Comparison of ENCODE assay signal across 1 cellular context in the genomic region with DNA sequence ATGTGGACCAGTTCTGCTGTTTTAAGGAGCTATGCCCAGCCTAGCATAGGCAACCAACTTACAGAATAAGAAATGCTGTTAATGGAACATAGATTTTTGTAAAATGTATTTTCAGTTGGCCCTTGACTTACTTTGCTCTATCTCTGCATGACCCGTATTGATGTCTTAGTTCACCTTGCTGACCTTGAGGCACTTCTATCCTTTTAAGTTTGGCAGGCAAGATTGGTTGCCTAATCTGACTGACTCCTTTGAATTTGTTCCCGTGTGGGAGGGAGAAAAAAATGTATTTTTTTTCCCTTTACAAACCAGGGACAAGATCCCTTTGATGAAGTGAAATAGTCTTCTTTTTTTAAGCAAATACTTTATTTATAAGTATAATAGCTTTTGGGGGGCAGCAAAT.
TF ChIP-seq lines count a peak whose summit lies in the region.

No MANE protein-coding gene starts in this region.

TF ChIP-seq in HepG2, 621 proteins besides CTCF, POLR2A, EP300 and RAD21 (continued from another document and continues in another):
- TF ChIP-seq, protein P1, sequence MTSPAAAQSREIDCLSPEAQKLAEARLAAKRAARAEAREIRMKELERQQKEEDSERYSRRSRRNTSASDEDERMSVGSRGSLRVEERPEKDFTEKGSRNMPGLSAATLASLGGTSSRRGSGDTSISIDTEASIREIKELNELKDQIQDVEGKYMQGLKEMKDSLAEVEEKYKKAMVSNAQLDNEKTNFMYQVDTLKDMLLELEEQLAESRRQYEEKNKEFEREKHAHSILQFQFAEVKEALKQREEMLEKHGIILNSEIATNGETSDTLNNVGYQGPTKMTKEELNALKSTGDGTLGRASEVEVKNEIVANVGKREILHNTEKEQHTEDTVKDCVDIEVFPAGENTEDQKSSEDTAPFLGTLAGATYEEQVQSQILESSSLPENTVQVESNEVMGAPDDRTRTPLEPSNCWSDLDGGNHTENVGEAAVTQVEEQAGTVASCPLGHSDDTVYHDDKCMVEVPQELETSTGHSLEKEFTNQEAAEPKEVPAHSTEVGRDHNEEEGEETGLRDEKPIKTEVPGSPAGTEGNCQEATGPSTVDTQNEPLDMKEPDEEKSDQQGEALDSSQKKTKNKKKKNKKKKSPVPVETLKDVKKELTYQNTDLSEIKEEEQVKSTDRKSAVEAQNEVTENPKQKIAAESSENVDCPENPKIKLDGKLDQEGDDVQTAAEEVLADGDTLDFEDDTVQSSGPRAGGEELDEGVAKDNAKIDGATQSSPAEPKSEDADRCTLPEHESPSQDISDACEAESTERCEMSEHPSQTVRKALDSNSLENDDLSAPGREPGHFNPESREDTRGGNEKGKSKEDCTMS (CRISPR knock-in tag; conservative IDR thresholded peaks at IDR 0.05) = no peak
- no peak for TF ChIP-seq ZNF776 (CRISPR knock-in tag; IDR thresholded peaks at IDR 0.05)
- TF ChIP-seq ZNF430 (CRISPR knock-in tag; IDR thresholded peaks at IDR 0.05) = no peak
- no peak for TF ChIP-seq TRAFD1 (CRISPR knock-in tag; IDR thresholded peaks at IDR 0.05; ENCODE audit: borderline replicate concordance)
- no peak for TF ChIP-seq ESRRA (CRISPR knock-in tag; IDR thresholded peaks at IDR 0.05; ENCODE audit: low read depth)
- TF ChIP-seq RXRA (CRISPR knock-in tag; IDR thresholded peaks at IDR 0.05) = peak; percentile 70; the same call in 1 of the 2 replicates
- TF ChIP-seq ZNF431 (CRISPR knock-in tag; IDR thresholded peaks at IDR 0.05; ENCODE audit: borderline replicate concordance, low read depth) = no peak
- TF ChIP-seq, protein P2, sequence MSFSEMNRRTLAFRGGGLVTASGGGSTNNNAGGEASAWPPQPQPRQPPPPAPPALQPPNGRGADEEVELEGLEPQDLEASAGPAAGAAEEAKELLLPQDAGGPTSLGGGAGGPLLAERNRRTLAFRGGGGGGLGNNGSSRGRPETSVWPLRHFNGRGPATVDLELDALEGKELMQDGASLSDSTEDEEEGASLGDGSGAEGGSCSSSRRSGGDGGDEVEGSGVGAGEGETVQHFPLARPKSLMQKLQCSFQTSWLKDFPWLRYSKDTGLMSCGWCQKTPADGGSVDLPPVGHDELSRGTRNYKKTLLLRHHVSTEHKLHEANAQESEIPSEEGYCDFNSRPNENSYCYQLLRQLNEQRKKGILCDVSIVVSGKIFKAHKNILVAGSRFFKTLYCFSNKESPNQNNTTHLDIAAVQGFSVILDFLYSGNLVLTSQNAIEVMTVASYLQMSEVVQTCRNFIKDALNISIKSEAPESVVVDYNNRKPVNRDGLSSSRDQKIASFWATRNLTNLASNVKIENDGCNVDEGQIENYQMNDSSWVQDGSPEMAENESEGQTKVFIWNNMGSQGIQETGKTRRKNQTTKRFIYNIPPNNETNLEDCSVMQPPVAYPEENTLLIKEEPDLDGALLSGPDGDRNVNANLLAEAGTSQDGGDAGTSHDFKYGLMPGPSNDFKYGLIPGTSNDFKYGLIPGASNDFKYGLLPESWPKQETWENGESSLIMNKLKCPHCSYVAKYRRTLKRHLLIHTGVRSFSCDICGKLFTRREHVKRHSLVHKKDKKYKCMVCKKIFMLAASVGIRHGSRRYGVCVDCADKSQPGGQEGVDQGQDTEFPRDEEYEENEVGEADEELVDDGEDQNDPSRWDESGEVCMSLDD (CRISPR knock-in tag; IDR thresholded peaks at IDR 0.05; ENCODE audit: borderline replicate concordance) = no peak
- TF ChIP-seq SYNCRIP (IDR thresholded peaks at IDR 0.05; ENCODE audit: insufficient read depth, low read depth, low read length) = no peak
- TF ChIP-seq, protein P3, sequence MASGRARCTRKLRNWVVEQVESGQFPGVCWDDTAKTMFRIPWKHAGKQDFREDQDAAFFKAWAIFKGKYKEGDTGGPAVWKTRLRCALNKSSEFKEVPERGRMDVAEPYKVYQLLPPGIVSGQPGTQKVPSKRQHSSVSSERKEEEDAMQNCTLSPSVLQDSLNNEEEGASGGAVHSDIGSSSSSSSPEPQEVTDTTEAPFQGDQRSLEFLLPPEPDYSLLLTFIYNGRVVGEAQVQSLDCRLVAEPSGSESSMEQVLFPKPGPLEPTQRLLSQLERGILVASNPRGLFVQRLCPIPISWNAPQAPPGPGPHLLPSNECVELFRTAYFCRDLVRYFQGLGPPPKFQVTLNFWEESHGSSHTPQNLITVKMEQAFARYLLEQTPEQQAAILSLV (CRISPR knock-in tag; IDR thresholded peaks at IDR 0.05; ENCODE audit: borderline replicate concordance) = no peak
- no peak for TF ChIP-seq ZFP37 (CRISPR knock-in tag; IDR thresholded peaks at IDR 0.05; ENCODE audit: borderline replicate concordance)
- no peak for TF ChIP-seq MAZ (IDR thresholded peaks at IDR 0.05; ENCODE audit: borderline replicate concordance, low read depth, low read length)
- TF ChIP-seq MAZ (CRISPR knock-in tag; IDR thresholded peaks at IDR 0.05; ENCODE audit: low read depth) = no peak
- no peak for TF ChIP-seq TOPORS (CRISPR knock-in tag; IDR thresholded peaks at IDR 0.05)
- TF ChIP-seq ZFP90 (CRISPR knock-in tag; IDR thresholded peaks at IDR 0.05; ENCODE audit: borderline replicate concordance) = no peak
- TF ChIP-seq, protein P4, sequence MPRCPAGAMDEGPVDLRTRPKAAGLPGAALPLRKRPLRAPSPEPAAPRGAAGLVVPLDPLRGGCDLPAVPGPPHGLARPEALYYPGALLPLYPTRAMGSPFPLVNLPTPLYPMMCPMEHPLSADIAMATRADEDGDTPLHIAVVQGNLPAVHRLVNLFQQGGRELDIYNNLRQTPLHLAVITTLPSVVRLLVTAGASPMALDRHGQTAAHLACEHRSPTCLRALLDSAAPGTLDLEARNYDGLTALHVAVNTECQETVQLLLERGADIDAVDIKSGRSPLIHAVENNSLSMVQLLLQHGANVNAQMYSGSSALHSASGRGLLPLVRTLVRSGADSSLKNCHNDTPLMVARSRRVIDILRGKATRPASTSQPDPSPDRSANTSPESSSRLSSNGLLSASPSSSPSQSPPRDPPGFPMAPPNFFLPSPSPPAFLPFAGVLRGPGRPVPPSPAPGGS (CRISPR knock-in tag; IDR thresholded peaks at IDR 0.05) = no peak
- no peak for TF ChIP-seq TSC22D2 (CRISPR knock-in tag; IDR thresholded peaks at IDR 0.05; ENCODE audit: borderline replicate concordance)
- TF ChIP-seq, protein P5, sequence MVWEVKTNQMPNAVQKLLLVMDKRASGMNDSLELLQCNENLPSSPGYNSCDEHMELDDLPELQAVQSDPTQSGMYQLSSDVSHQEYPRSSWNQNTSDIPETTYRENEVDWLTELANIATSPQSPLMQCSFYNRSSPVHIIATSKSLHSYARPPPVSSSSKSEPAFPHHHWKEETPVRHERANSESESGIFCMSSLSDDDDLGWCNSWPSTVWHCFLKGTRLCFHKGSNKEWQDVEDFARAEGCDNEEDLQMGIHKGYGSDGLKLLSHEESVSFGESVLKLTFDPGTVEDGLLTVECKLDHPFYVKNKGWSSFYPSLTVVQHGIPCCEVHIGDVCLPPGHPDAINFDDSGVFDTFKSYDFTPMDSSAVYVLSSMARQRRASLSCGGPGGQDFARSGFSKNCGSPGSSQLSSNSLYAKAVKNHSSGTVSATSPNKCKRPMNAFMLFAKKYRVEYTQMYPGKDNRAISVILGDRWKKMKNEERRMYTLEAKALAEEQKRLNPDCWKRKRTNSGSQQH (CRISPR knock-in tag; IDR thresholded peaks at IDR 0.05; ENCODE audit: low read depth) = no peak
- TF ChIP-seq TRIM24 (CRISPR knock-in tag; IDR thresholded peaks at IDR 0.05) = no peak
- no peak for TF ChIP-seq HHEX (CRISPR knock-in tag; IDR thresholded peaks at IDR 0.05)
- TF ChIP-seq, protein P6, sequence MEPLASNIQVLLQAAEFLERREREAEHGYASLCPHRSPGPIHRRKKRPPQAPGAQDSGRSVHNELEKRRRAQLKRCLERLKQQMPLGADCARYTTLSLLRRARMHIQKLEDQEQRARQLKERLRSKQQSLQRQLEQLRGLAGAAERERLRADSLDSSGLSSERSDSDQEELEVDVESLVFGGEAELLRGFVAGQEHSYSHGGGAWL (CRISPR knock-in tag; IDR thresholded peaks at IDR 0.05) = no peak
- TF ChIP-seq MEF2D (CRISPR knock-in tag; IDR thresholded peaks at IDR 0.05) = no peak
- no peak for TF ChIP-seq ZSCAN25 (CRISPR knock-in tag; IDR thresholded peaks at IDR 0.05)
- TF ChIP-seq CEBPB (IDR thresholded peaks at IDR 0.05; ENCODE audit: borderline replicate concordance, low read depth, low read length) = no peak
- peak; percentile 98 for TF ChIP-seq ISL2 (CRISPR knock-in tag; IDR thresholded peaks at IDR 0.05)
- TF ChIP-seq ZNF784 (CRISPR knock-in tag; IDR thresholded peaks at IDR 0.05; ENCODE audit: borderline replicate concordance) = no peak
- TF ChIP-seq RAD51 (IDR thresholded peaks at IDR 0.05; ENCODE audit: borderline replicate concordance) = no peak
- no peak for TF ChIP-seq CHD4 (IDR thresholded peaks at IDR 0.05; ENCODE audit: borderline replicate concordance, low read length)
- TF ChIP-seq SPEN (CRISPR knock-in tag; IDR thresholded peaks at IDR 0.05; ENCODE audit: low read depth) = no peak
- no peak for TF ChIP-seq BCLAF1 (IDR thresholded peaks at IDR 0.05)
- no peak for TF ChIP-seq ZNF549 (CRISPR knock-in tag; IDR thresholded peaks at IDR 0.05)
- no peak for TF ChIP-seq ZNF33B (CRISPR knock-in tag; IDR thresholded peaks at IDR 0.05)
- no peak for TF ChIP-seq NR1H2 (CRISPR knock-in tag; IDR thresholded peaks at IDR 0.05; ENCODE audit: borderline replicate concordance, low read depth)
- TF ChIP-seq, protein P7, sequence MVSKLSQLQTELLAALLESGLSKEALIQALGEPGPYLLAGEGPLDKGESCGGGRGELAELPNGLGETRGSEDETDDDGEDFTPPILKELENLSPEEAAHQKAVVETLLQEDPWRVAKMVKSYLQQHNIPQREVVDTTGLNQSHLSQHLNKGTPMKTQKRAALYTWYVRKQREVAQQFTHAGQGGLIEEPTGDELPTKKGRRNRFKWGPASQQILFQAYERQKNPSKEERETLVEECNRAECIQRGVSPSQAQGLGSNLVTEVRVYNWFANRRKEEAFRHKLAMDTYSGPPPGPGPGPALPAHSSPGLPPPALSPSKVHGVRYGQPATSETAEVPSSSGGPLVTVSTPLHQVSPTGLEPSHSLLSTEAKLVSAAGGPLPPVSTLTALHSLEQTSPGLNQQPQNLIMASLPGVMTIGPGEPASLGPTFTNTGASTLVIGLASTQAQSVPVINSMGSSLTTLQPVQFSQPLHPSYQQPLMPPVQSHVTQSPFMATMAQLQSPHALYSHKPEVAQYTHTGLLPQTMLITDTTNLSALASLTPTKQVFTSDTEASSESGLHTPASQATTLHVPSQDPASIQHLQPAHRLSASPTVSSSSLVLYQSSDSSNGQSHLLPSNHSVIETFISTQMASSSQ (IDR thresholded peaks at IDR 0.05; ENCODE audit: low read depth) = peak; percentile 84
- TF ChIP-seq, protein P7 (CRISPR knock-in tag; IDR thresholded peaks at IDR 0.05; ENCODE audit: borderline replicate concordance) = peak; percentile 88; the same call in 1 of the 2 replicates
- no peak for TF ChIP-seq NFATC3 (CRISPR knock-in tag; IDR thresholded peaks at IDR 0.05)
- TF ChIP-seq ZNF724P (CRISPR knock-in tag; IDR thresholded peaks at IDR 0.05; ENCODE audit: borderline replicate concordance) = no peak
